ENCODE assay signal across 8 cellular contexts in the genomic region with DNA sequence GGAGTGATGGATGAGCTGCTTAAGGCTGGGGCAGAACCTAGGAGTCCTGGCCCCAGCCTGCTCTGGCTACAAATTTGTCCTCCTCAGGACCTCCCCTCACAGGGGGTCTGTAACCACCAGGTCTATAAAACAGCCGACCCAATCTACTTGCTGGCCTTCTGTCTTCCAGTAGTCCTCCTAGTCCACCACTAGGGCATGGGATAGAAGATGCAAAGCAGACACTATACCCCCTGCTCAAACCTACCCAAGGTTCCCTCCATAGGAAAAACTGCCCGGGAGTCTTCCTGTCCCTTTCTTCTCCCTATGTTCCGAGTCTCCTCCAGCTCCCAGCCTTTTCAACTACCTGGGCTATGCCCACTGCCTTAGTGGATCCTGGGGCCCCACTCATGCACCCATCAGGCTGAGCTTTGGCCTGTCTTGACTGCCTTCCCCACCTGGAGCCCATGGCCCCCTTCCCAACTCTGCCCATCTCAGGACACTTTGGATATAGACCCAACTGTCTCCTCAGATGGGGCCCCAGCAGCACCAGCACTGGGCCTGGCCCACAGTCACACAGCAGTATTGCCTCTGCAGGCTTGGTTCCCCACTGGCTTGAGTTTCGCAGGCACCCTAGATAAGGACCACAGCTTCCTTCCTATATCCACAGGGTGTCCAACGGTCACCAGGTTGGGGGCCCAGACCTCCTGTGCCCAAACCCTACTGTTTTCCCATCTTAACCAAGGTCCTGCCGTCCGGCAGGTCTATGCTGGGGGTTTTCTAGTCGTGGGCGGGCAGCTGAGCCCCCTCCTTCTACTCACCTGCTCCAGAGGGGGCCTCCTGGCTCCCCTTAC. TPM values are rescaled to one million over a fixed set of nuclear protein-coding genes. Genes with fewer than 3 reads are reported as not detected.
DNase-seq lines count a peak whose midpoint lies in the region; FAIRE-seq and TF ChIP-seq lines count a peak whose summit lies in the region.

No MANE protein-coding gene starts in this region.

- 44 to 50% methylated on average over 2 to 9 of the region's 9 CpGs for WGBS in transverse colon (ENCODE audit: low coverage in 1 of 2), 2 donors

- DNase-seq in activated effector memory CD4-positive, alpha-beta T cell treated with anti-CD3 and anti-CD28 coated beads, Interleukin-2, amount 50 U/mL, for 16 hours, result peak; percentile 66
- no peak for DNase-seq in activated effector memory CD4-positive, alpha-beta T cell treated with Interleukin-2 at 50 U/mL for 16 hours
- DNase-seq in activated T-helper 2 cell treated with anti-CD3 and anti-CD28 coated beads, Interferon-gamma antibody, Interleukin-2, Interleukin-4, amounts not matched to agents 10 μg/mL and 5 μg/mL and 100 μg/mL, durations not matched to agents 14 hours and 24 hours and 36 hours (ENCODE audit: low spot score), result no peak
- DNase-seq in keratinocyte (ENCODE audit: low read depth, low spot score) (no peak), transverse colon (no peak), NCI-H2081 (lab: John Stamatoyannopoulos, UW) (no peak), medulla oblongata (ENCODE audit: extremely low spot score) (no peak)
- DNase-seq in central memory CD4-positive, alpha-beta T cell, result no peak

- H3K27ac Mint-ChIP-seq in activated T-helper 2 cell treated with anti-CD3 and anti-CD28 coated beads, Interferon-gamma antibody, Interleukin-2, Interleukin-4, amounts not matched to agents 10 μg/mL and 5 μg/mL and 100 μg/mL, durations not matched to agents 14 hours and 24 hours and 36 hours, result peak overlapping the region; percentile 39

- FAIRE-seq in keratinocyte (lab: Jason Lieb, UNC), result no peak

- peak overlapping the region; percentile 98 for H3K4me3 Mint-ChIP-seq in activated T-helper 2 cell treated with anti-CD3 and anti-CD28 coated beads, Interferon-gamma antibody, Interleukin-2, Interleukin-4, amounts not matched to agents 10 μg/mL and 5 μg/mL and 100 μg/mL, durations not matched to agents 14 hours and 24 hours and 36 hours (ENCODE audit: low read depth)

- H3K79me2 ChIP-seq in keratinocyte (ENCODE audit: control insufficient read depth, insufficient read depth, low read length), result peaks cover 7% of the 10 kb centered on the region

- peaks cover 0 to 4% of the 10 kb centered on the region in 2 experiments for H3K36me3 ChIP-seq in keratinocyte (ENCODE audit: control insufficient read depth in 2 of 2, extremely low read depth in 1 of 2, insufficient read depth in 2 of 2, low read length in 2 of 2)
- H3K36me3 ChIP-seq in transverse colon, result no peaks in the 10 kb centered on the region

- H3K4me3 ChIP-seq in keratinocyte (ENCODE audit: control insufficient read depth in 2 of 3, extremely low read depth in 1 of 3, insufficient read depth in 2 of 3, low read depth in 1 of 3, low read length in 3 of 3), result peak overlapping the region; percentile 76 to 97 (median 94)
- H3K4me3 ChIP-seq in transverse colon, result peak overlapping the region in 3 of 4 donors; percentile 40 to 84 (median 47)

- no peak overlapping the region for H2AFZ ChIP-seq in keratinocyte (ENCODE audit: control insufficient read depth, low read length)

- H3K9me1 ChIP-seq in keratinocyte (ENCODE audit: control insufficient read depth, extremely low read depth, insufficient read depth, low read length), result peaks cover 3% of the 10 kb centered on the region

- H3K36me3 Mint-ChIP-seq in activated T-helper 2 cell treated with anti-CD3 and anti-CD28 coated beads, Interferon-gamma antibody, Interleukin-2, Interleukin-4, amounts not matched to agents 10 μg/mL and 5 μg/mL and 100 μg/mL, durations not matched to agents 14 hours and 24 hours and 36 hours (ENCODE audit: low read depth), result peaks cover 3% of the 10 kb centered on the region

- H3K4me1 ChIP-seq in keratinocyte (ENCODE audit: control insufficient read depth, extremely low read depth, insufficient read depth, low read length) (peaks cover 24% of the 10 kb centered on the region), transverse colon (peaks cover 15 to 29% (median 27%) of the 10 kb centered on the region in 4 donors)

- H3K4me1 Mint-ChIP-seq in activated T-helper 2 cell treated with anti-CD3 and anti-CD28 coated beads, Interferon-gamma antibody, Interleukin-2, Interleukin-4, amounts not matched to agents 10 μg/mL and 5 μg/mL and 100 μg/mL, durations not matched to agents 14 hours and 24 hours and 36 hours (ENCODE audit: low read depth), result peaks cover 17% of the 10 kb centered on the region

- intact Hi-C loops in activated T-helper 2 cell treated with anti-CD3 and anti-CD28 coated beads, Interferon-gamma antibody, Interleukin-2, Interleukin-4, amounts not matched to agents 10 μg/mL and 5 μg/mL and 100 μg/mL, durations not matched to agents 14 hours and 24 hours and 36 hours (cut with micrococcal nuclease), result loop anchor here (2.0 to 10.0 kb wide), 5 partner anchors 31 to 363 kb away; a partner anchor contains a TSS
- intact Hi-C loops in transverse colon (cut with DNase I; ENCODE audit: low total_unique reads), result no loop called here

- in situ Hi-C loops in transverse colon (cut with MboI; ENCODE audit: low pct_ligation_motif_present in 1 of 4, low pct_unique_long_range_greater_than_20kb in 1 of 4, low sequenced_read_pairs in 3 of 4), result no loop called here

- peak overlapping the region; percentile 94 for H3K4me2 ChIP-seq in keratinocyte (ENCODE audit: control insufficient read depth, extremely low read depth, insufficient read depth, low read depth, low read length)

- TF ChIP-seq CTCF in keratinocyte (optimal IDR thresholded peaks at IDR 0.05 in 1 of 3, IDR thresholded peaks at IDR 0.05 in 1 of 3, conservative IDR thresholded peaks at IDR 0.05 in 1 of 3; ENCODE audit: extremely low read depth in 1 of 3, insufficient read depth in 2 of 3, low read length in 3 of 3) (peak in 2 of 3 experiments; percentile 30 to 35), transverse colon (IDR thresholded peaks at IDR 0.05) (no peak)

- dilution Hi-C loops in keratinocyte (cut with MboI; ENCODE audit: extremely low pct_ligation_motif_present, low sequenced_read_pairs), result no loop called here

- H3K27me3 Mint-ChIP-seq in activated T-helper 2 cell treated with anti-CD3 and anti-CD28 coated beads, Interferon-gamma antibody, Interleukin-2, Interleukin-4, amounts not matched to agents 10 μg/mL and 5 μg/mL and 100 μg/mL, durations not matched to agents 14 hours and 24 hours and 36 hours (ENCODE audit: low read depth), result no peaks in the 10 kb centered on the region

- no peaks in the 10 kb centered on the region for H3K9me3 Mint-ChIP-seq in activated T-helper 2 cell treated with anti-CD3 and anti-CD28 coated beads, Interferon-gamma antibody, Interleukin-2, Interleukin-4, amounts not matched to agents 10 μg/mL and 5 μg/mL and 100 μg/mL, durations not matched to agents 14 hours and 24 hours and 36 hours

- H3K27ac ChIP-seq in keratinocyte (ENCODE audit: control insufficient read depth, insufficient read depth, low read length), result peak overlapping the region; percentile 89
- H3K27ac ChIP-seq in transverse colon, result peak overlapping the region; percentile 90 to 96 (median 94)

- TF ChIP-seq POLR2A in transverse colon (IDR thresholded peaks at IDR 0.05), result no peak

- no peak for TF ChIP-seq EP300 in transverse colon (IDR thresholded peaks at IDR 0.05; ENCODE audit: low read depth)

- no peaks in the 10 kb centered on the region for H3K9me3 ChIP-seq in keratinocyte (ENCODE audit: control insufficient read depth, low read depth, low read length)
- H3K9me3 ChIP-seq in transverse colon, result no peaks in the 10 kb centered on the region

- no peaks in the 10 kb centered on the region for H4K20me1 ChIP-seq in keratinocyte (ENCODE audit: control insufficient read depth, extremely low read depth, insufficient read depth, low read length)

- no peaks in the 10 kb centered on the region for H3K27me3 ChIP-seq in keratinocyte (ENCODE audit: control insufficient read depth, extremely low read depth, insufficient read depth, low read length)
- H3K27me3 ChIP-seq in transverse colon, result no peaks in the 10 kb centered on the region

- peak overlapping the region; percentile 95 for H3K9ac ChIP-seq in keratinocyte (ENCODE audit: control insufficient read depth, extremely low read depth, insufficient read depth, low read length)

RNA-seq across cellular contexts. Expression of a gene that starts 1.1 kb away (rescaled TPM):
- 10.8 TPM in 2 replicates for total RNA-seq in activated T-helper 2 cell treated with anti-CD3 and anti-CD28 coated beads, Interferon-gamma antibody, Interleukin-2, Interleukin-4, amounts not matched to agents 10 μg/mL and 5 μg/mL and 100 μg/mL, durations not matched to agents 14 hours and 24 hours and 36 hours
- polyA plus RNA-seq in keratinocyte, result 6.6 to 15.6 TPM (median 10.3 TPM) in 3 replicates
- polyA plus RNA-seq in keratinocyte (2011; ENCODE audit: low read depth), result 1.3 TPM
- 8.8 and 15.8 TPM in 2 replicates for polyA plus RNA-seq in keratinocyte (2011; cell fraction: cytosol; rRNA removed)
- 14.3 and 18.5 TPM in 2 replicates for polyA plus RNA-seq in keratinocyte (2011; cell fraction: nucleus; rRNA removed)
- 3.2 and 9.2 TPM in 2 replicates for polyA plus RNA-seq in keratinocyte (2012; ENCODE audit: low replicate concordance)
- 5.2 to 15.4 TPM (median 14.1 TPM) in 3 replicates for polyA minus RNA-seq in keratinocyte
- polyA minus RNA-seq in keratinocyte (2011; cell fraction: cytosol; rRNA and poly(A)+ RNA removed), result 15.5 TPM
- polyA minus RNA-seq in keratinocyte (2011; cell fraction: nucleus; rRNA and poly(A)+ RNA removed), result 7.7 and 8.8 TPM in 2 replicates
- total RNA-seq in transverse colon, result 10 to 100 TPM in 1 of 4 donors, 1 to 10 TPM in 2, under 1 TPM in 1; 0.79 to 11.2 (median 3.8) TPM

RNA-seq across cellular contexts. Expression of a gene that starts 1.1 kb away (rescaled TPM):
- total RNA-seq in activated T-helper 2 cell treated with anti-CD3 and anti-CD28 coated beads, Interferon-gamma antibody, Interleukin-2, Interleukin-4, amounts not matched to agents 10 μg/mL and 5 μg/mL and 100 μg/mL, durations not matched to agents 14 hours and 24 hours and 36 hours, result 24.9 and 25.0 TPM in 2 replicates
- 6.1 to 9.4 TPM (median 8.0 TPM) in 3 replicates for polyA plus RNA-seq in keratinocyte
- polyA plus RNA-seq in keratinocyte (2011; ENCODE audit: low read depth), result 3.4 TPM
- polyA plus RNA-seq in keratinocyte (2011; cell fraction: cytosol; rRNA removed), result 4.2 and 8.2 TPM in 2 replicates
- 21.2 and 34.6 TPM in 2 replicates for polyA plus RNA-seq in keratinocyte (2011; cell fraction: nucleus; rRNA removed)
- 8.9 and 11.4 TPM in 2 replicates for polyA plus RNA-seq in keratinocyte (2012; ENCODE audit: low replicate concordance)
- 6.9 to 30.9 TPM (median 8.3 TPM) in 3 replicates for polyA minus RNA-seq in keratinocyte
- polyA minus RNA-seq in keratinocyte (2011; cell fraction: cytosol; rRNA and poly(A)+ RNA removed), result 4.6 TPM
- polyA minus RNA-seq in keratinocyte (2011; cell fraction: nucleus; rRNA and poly(A)+ RNA removed), result 3.9 and 6.3 TPM in 2 replicates
- total RNA-seq in transverse colon, result 10 to 100 TPM in 1 of 4 donors, 1 to 10 TPM in 3; 5.2 to 13.0 (median 7.8) TPM

RNA-seq across cellular contexts. Expression of a gene that starts 5.3 kb away (rescaled TPM):
- 0.23 and 0.59 TPM in 2 replicates for total RNA-seq in activated T-helper 2 cell treated with anti-CD3 and anti-CD28 coated beads, Interferon-gamma antibody, Interleukin-2, Interleukin-4, amounts not matched to agents 10 μg/mL and 5 μg/mL and 100 μg/mL, durations not matched to agents 14 hours and 24 hours and 36 hours
- 13.9 to 24.5 TPM (median 15.3 TPM) in 3 replicates for polyA plus RNA-seq in keratinocyte
- 5.8 TPM for polyA plus RNA-seq in keratinocyte (2011; ENCODE audit: low read depth)
- polyA plus RNA-seq in keratinocyte (2011; cell fraction: cytosol; rRNA removed), result 13.3 and 14.8 TPM in 2 replicates
- 56.6 and 77.5 TPM in 2 replicates for polyA plus RNA-seq in keratinocyte (2011; cell fraction: nucleus; rRNA removed)
- 16.2 and 17.9 TPM in 2 replicates for polyA plus RNA-seq in keratinocyte (2012; ENCODE audit: low replicate concordance)
- polyA minus RNA-seq in keratinocyte, result 20.5 to 37.4 TPM (median 20.7 TPM) in 3 replicates
- 16.7 TPM for polyA minus RNA-seq in keratinocyte (2011; cell fraction: cytosol; rRNA and poly(A)+ RNA removed)
- polyA minus RNA-seq in keratinocyte (2011; cell fraction: nucleus; rRNA and poly(A)+ RNA removed), result 25.2 and 27.6 TPM in 2 replicates
- 10 to 100 TPM in 1 of 4 donors, 1 to 10 TPM in 3; 1.8 to 13.8 (median 3.8) TPM for total RNA-seq in transverse colon

RNA-seq across cellular contexts. Expression of a gene that starts 5.9 kb away (rescaled TPM):
- total RNA-seq in activated T-helper 2 cell treated with anti-CD3 and anti-CD28 coated beads, Interferon-gamma antibody, Interleukin-2, Interleukin-4, amounts not matched to agents 10 μg/mL and 5 μg/mL and 100 μg/mL, durations not matched to agents 14 hours and 24 hours and 36 hours, result 154 and 164 TPM in 2 replicates
- polyA plus RNA-seq in keratinocyte, result 43.1 to 90.4 TPM (median 50.3 TPM) in 3 replicates
- polyA plus RNA-seq in keratinocyte (2011; ENCODE audit: low read depth), result 25.7 TPM
- polyA plus RNA-seq in keratinocyte (2011; cell fraction: cytosol; rRNA removed), result 48.9 and 70.6 TPM in 2 replicates
- 110 and 122 TPM in 2 replicates for polyA plus RNA-seq in keratinocyte (2011; cell fraction: nucleus; rRNA removed)
- polyA plus RNA-seq in keratinocyte (2012; ENCODE audit: low replicate concordance), result 67.8 and 89.0 TPM in 2 replicates
- polyA minus RNA-seq in keratinocyte, result 48.6 to 148 TPM (median 53.7 TPM) in 3 replicates
- polyA minus RNA-seq in keratinocyte (2011; cell fraction: cytosol; rRNA and poly(A)+ RNA removed), result 67.9 TPM
- polyA minus RNA-seq in keratinocyte (2011; cell fraction: nucleus; rRNA and poly(A)+ RNA removed), result 32.0 and 34.3 TPM in 2 replicates
- total RNA-seq in transverse colon, result 100 to 1,000 TPM in 1 of 4 donors, 10 to 100 TPM in 3; 44.9 to 183 (median 59.5) TPM

RNA-seq across cellular contexts. Expression of a gene that starts 19.2 kb away (rescaled TPM):
- not detected in 2 replicates for total RNA-seq in activated T-helper 2 cell treated with anti-CD3 and anti-CD28 coated beads, Interferon-gamma antibody, Interleukin-2, Interleukin-4, amounts not matched to agents 10 μg/mL and 5 μg/mL and 100 μg/mL, durations not matched to agents 14 hours and 24 hours and 36 hours
- polyA plus RNA-seq in keratinocyte, result not detected in 3 replicates
- not detected for polyA plus RNA-seq in keratinocyte (2011; ENCODE audit: low read depth)
- not detected in 2 replicates for polyA plus RNA-seq in keratinocyte (2011; cell fraction: cytosol; rRNA removed)
- polyA plus RNA-seq in keratinocyte (2011; cell fraction: nucleus; rRNA removed), result 0.17 TPM in 1 of 2 replicates, not detected in the other
- not detected in 2 replicates for polyA plus RNA-seq in keratinocyte (2012; ENCODE audit: low replicate concordance)
- polyA minus RNA-seq in keratinocyte, result not detected in 3 replicates
- polyA minus RNA-seq in keratinocyte (2011; cell fraction: cytosol; rRNA and poly(A)+ RNA removed), result not detected
- polyA minus RNA-seq in keratinocyte (2011; cell fraction: nucleus; rRNA and poly(A)+ RNA removed), result not detected in 2 replicates
- not detected for total RNA-seq in transverse colon

Comparison
In these comparisons a context has a peak if more than half of its experiments do, and no peak if none do; other contexts are left out.
1. CTCF ChIP-seq: peak in keratinocyte (2 of 3); none in transverse colon (0 of 5).